1 cellular context compared by ENCODE assay signal in the genomic region with DNA sequence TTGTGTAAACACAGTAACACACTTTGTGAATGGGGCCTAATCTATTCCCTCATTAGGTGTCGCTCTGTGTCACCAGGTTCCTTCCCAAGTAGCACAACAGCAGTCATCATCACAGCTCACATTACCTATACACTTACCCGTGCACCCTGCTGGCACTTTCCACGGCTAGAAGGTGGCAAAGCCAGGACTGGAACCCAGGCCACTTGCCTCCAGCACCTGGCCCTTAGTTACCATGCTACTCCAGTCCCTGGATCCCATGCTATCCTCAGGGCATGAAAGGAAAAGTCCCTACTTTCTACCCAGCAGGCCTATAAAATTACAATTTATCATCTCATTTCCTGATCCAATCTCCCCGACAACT.
TF ChIP-seq lines count a peak whose summit lies in the region.

No MANE protein-coding gene starts in this region.

TF ChIP-seq in WTC11, 78 proteins besides CTCF, POLR2A, EP300 and RAD21 (continued from another document):
- TF ChIP-seq, protein P1, sequence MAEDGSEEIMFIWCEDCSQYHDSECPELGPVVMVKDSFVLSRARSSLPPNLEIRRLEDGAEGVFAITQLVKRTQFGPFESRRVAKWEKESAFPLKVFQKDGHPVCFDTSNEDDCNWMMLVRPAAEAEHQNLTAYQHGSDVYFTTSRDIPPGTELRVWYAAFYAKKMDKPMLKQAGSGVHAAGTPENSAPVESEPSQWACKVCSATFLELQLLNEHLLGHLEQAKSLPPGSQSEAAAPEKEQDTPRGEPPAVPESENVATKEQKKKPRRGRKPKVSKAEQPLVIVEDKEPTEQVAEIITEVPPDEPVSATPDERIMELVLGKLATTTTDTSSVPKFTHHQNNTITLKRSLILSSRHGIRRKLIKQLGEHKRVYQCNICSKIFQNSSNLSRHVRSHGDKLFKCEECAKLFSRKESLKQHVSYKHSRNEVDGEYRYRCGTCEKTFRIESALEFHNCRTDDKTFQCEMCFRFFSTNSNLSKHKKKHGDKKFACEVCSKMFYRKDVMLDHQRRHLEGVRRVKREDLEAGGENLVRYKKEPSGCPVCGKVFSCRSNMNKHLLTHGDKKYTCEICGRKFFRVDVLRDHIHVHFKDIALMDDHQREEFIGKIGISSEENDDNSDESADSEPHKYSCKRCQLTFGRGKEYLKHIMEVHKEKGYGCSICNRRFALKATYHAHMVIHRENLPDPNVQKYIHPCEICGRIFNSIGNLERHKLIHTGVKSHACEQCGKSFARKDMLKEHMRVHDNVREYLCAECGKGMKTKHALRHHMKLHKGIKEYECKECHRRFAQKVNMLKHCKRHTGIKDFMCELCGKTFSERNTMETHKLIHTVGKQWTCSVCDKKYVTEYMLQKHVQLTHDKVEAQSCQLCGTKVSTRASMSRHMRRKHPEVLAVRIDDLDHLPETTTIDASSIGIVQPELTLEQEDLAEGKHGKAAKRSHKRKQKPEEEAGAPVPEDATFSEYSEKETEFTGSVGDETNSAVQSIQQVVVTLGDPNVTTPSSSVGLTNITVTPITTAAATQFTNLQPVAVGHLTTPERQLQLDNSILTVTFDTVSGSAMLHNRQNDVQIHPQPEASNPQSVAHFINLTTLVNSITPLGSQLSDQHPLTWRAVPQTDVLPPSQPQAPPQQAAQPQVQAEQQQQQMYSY (CRISPR knock-in tag; IDR thresholded peaks at IDR 0.05), result peak; percentile 61
- no peak for TF ChIP-seq MXD4 (CRISPR knock-in tag; IDR thresholded peaks at IDR 0.05; ENCODE audit: borderline replicate concordance)
